In the genomic region with DNA sequence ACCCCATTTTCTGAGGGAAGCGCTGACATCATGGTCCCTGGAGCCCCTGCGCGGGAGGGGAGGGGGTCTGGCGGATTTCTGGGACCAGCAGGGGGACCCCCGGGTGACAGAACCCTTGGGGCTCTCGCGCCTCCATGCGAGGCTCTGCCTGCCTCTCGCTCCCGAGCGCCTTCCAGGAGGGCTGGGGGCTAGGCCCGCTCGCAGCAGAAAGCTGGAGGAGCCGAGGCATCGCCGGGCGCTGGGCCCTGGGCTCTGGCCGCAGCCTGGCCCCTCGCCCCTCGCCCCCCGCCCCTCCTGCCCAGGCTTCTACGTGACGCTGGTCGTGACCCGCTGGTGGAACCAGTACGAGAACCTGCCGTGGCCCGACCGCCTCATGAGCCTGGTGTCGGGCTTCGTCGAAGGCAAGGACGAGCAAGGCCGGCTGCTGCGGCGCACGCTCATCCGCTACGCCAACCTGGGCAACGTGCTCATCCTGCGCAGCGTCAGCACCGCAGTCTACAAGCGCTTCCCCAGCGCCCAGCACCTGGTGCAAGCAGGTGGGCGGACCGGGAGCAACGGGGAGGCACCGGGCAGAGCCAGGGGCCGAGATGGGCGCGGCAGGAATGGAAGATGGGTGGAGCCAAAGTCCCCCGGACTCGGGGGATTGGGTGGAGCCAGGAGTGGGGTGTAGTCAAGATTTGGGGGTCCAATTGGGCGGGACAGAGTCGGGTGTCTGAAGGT, we compare ENCODE assay signal across 10 cellular contexts. TPM values are rescaled to one million over a fixed set of nuclear protein-coding genes. Genes with fewer than 3 reads are reported as not detected.
A peak's percentile ranks its signal among the peaks of the same experiment; 100 is the strongest.
DNase-seq lines count a peak whose midpoint lies in the region; ATAC-seq, FAIRE-seq and TF ChIP-seq lines count a peak whose summit lies in the region.
"Had no signal": no experiment of that assay in that cellular context is flagged by ENCODE, and none has a peak within 500 bp of the region (broad histone marks: within the 10 kb centered on the region; RNA-seq: fewer than 3 reads in every experiment).

No MANE protein-coding gene starts in this region.

- H3K4me2 ChIP-seq in GM23248 (ENCODE audit: unreplicated experiment) = peak overlapping the region; percentile 79
- H3K4me2 ChIP-seq: KMS-11 had no signal

- peak; percentile 67 for DNase-seq in GM23248
- DNase-seq in right cardiac atrium = peak; percentile 57 to 78 (median 78)
- no peak for DNase-seq in sigmoid colon
- DNase-seq in HTR-8/SVneo (ENCODE audit: insufficient read length, low spot score) = no peak
- no peak for DNase-seq in amniotic stem cell (lab: John Stamatoyannopoulos, UW)

- H3K4me3 Mint-ChIP-seq in activated naive CD4-positive, alpha-beta T cell treated with anti-CD3 and anti-CD28 coated beads, Interleukin-2, amount 50 U/mL, for 24 hours = peak overlapping the region; percentile 33

- H3K4me3 ChIP-seq in GM23248 (peak overlapping the region; percentile 61), right cardiac atrium (ENCODE audit: low read length) (peak overlapping the region; percentile 31), sigmoid colon (peak overlapping the region; percentile 33 to 53 (median 40))

- TF ChIP-seq CTCF in sigmoid colon (IDR thresholded peaks at IDR 0.05) = no peak

- no peaks in the 10 kb centered on the region for H3K27me3 ChIP-seq in GM23248 (replicated peaks; ENCODE audit: insufficient read depth)
- H3K27me3 ChIP-seq in right cardiac atrium (ENCODE audit: control insufficient read depth, insufficient read depth) = no peaks in the 10 kb centered on the region
- H3K27me3 ChIP-seq in sigmoid colon = peaks cover 0 to 4% (median 0%) of the 10 kb centered on the region in 3 donors

- no peaks in the 10 kb centered on the region for H3K9me3 Mint-ChIP-seq in activated naive CD4-positive, alpha-beta T cell treated with anti-CD3 and anti-CD28 coated beads, Interleukin-2, amount 50 U/mL, for 24 hours

- H3K4me1 ChIP-seq in GM23248 (ENCODE audit: insufficient read depth) (peaks cover 6% of the 10 kb centered on the region), right cardiac atrium (ENCODE audit: control insufficient read depth, insufficient read depth, low read length) (peaks cover under 1% of the 10 kb centered on the region), sigmoid colon (peaks cover 0 to 22% (median 18%) of the 10 kb centered on the region in 4 donors)

- peak overlapping the region; percentile 82 for H3K9ac ChIP-seq in GM23248
- H3K9ac ChIP-seq: KMS-11 had no signal

- in situ Hi-C loops in GM23248 (cut with MboI) = no loop called here

- H3K36me3 Mint-ChIP-seq in activated naive CD4-positive, alpha-beta T cell treated with anti-CD3 and anti-CD28 coated beads, Interleukin-2, amount 50 U/mL, for 24 hours = no peaks in the 10 kb centered on the region

- FAIRE-seq in HTR-8/SVneo (lab: Jason Lieb, UNC) = no peak
- FAIRE-seq: islet of Langerhans had no signal

- H3K36me3 ChIP-seq in GM23248 (ENCODE audit: low read depth) = 0 out of 2 replicates have a peak, but pooled peaks cover 4% of the 10 kb centered on the region
- peaks cover 0 to 11% (median 0%) of the 10 kb centered on the region in 4 donors for H3K36me3 ChIP-seq in sigmoid colon

- TF ChIP-seq POLR2A in sigmoid colon (IDR thresholded peaks at IDR 0.05) = no peak

- no peaks in the 10 kb centered on the region for H3K9me2 ChIP-seq in GM23248 (ENCODE audit: insufficient read depth)

- H3K27ac ChIP-seq in GM23248 (peak overlapping the region; percentile 78), right cardiac atrium (ENCODE audit: low read length) (peak overlapping the region; percentile 8), sigmoid colon (peak overlapping the region; percentile 61 to 81 (median 72))
- H3K27ac ChIP-seq: KMS-11 had no signal

- H3K27ac Mint-ChIP-seq in activated naive CD4-positive, alpha-beta T cell treated with anti-CD3 and anti-CD28 coated beads, Interleukin-2, amount 50 U/mL, for 24 hours = no peak overlapping the region

- peaks cover 2% of the 10 kb centered on the region for H3K27me3 Mint-ChIP-seq in activated naive CD4-positive, alpha-beta T cell treated with anti-CD3 and anti-CD28 coated beads, Interleukin-2, amount 50 U/mL, for 24 hours

- no peak for TF ChIP-seq EP300 in sigmoid colon (IDR thresholded peaks at IDR 0.05)

- H3K9me3 ChIP-seq in GM23248 (ENCODE audit: low read depth) = no peaks in the 10 kb centered on the region
- no peaks in the 10 kb centered on the region for H3K9me3 ChIP-seq in right cardiac atrium (ENCODE audit: control insufficient read depth, low read length)
- H3K9me3 ChIP-seq in sigmoid colon = no peaks in the 10 kb centered on the region

- 4 to 10% methylated on average over 40 to 46 of the region's 56 CpGs for WGBS in GM23248 (ENCODE audit: low coverage in 1 of 2, low lambda C conversion rate in 2 of 2, missing lambda C conversion rate in 2 of 2), 2 experiments
- WGBS in right cardiac atrium = 5% methylated on average over 56 of the region's 56 CpGs
- 7% methylated on average over 56 of the region's 56 CpGs for WGBS in sigmoid colon, 2 donors

- H3K4me1 Mint-ChIP-seq in activated naive CD4-positive, alpha-beta T cell treated with anti-CD3 and anti-CD28 coated beads, Interleukin-2, amount 50 U/mL, for 24 hours = peaks cover 5% of the 10 kb centered on the region

- intact Hi-C loops in right cardiac atrium (cut with DNase I) (loop anchor here in 1 of 4 donors (10.0 kb wide), 1 partner anchor 99 kb away; no protein-coding TSS in a partner anchor), sigmoid colon (cut with DNase I) (no loop called here)

- peaks cover 14% of the 10 kb centered on the region for H3F3A ChIP-seq in GM23248 (ENCODE audit: insufficient read depth)

- no peaks in the 10 kb centered on the region for H4K20me1 ChIP-seq in GM23248 (ENCODE audit: insufficient read depth)

- ATAC-seq in right cardiac atrium (peak; percentile 47 to 52), HG02588 (IDR thresholded peaks at IDR 0.05; ENCODE audit: unreplicated experiment) (no peak), HG02840 (IDR thresholded peaks at IDR 0.05; ENCODE audit: low FRiP score, unreplicated experiment) (no peak)

- H3K79me2 ChIP-seq in GM23248 (ENCODE audit: insufficient read depth) = no peaks in the 10 kb centered on the region

- H2AFZ ChIP-seq in GM23248 = peak overlapping the region; percentile 80

RNA-seq across cellular contexts. Expression of gene BEST1, which starts 5.4 kb away (rescaled TPM):
- total RNA-seq in GM23248 (2014; rRNA removed; shearing (Covaris generic)) = 4.7 and 5.1 TPM in 2 replicates
- 3.1 and 3.9 TPM in 2 replicates for polyA plus RNA-seq in GM23248 (2016; fragmentation: Nextera tagmentation; extraction: Ambion mirVana)
- total RNA-seq in right cardiac atrium = 1 to 10 TPM; 2.9 to 4.6 (median 3.2) TPM
- 4.6 TPM for polyA plus RNA-seq in right cardiac atrium
- total RNA-seq in sigmoid colon = 1 to 10 TPM in 3 of 4 donors, under 1 TPM in 1; 0.83 to 5.3 (median 3.3) TPM
- 1 to 10 TPM; 3.2 to 9.6 (median 7.6) TPM for polyA plus RNA-seq in sigmoid colon

RNA-seq across cellular contexts. Expression of gene FTH1, which starts 11.9 kb away (rescaled TPM):
- 393 and 473 TPM in 2 replicates for total RNA-seq in GM23248 (2014; rRNA removed; shearing (Covaris generic))
- polyA plus RNA-seq in GM23248 (2016; fragmentation: Nextera tagmentation; extraction: Ambion mirVana) = 10,305 and 10,611 TPM in 2 replicates
- total RNA-seq in right cardiac atrium = 1,000 to 10,000 TPM; 2,632 to 3,447 (median 3,097) TPM
- polyA plus RNA-seq in right cardiac atrium = 3,090 TPM
- 1,000 to 10,000 TPM; 1,709 to 2,375 (median 1,954) TPM for total RNA-seq in sigmoid colon
- over 10,000 TPM in 2 of 3 donors, 1,000 to 10,000 TPM in 1; 6,007 to 20,022 (median 13,142) TPM for polyA plus RNA-seq in sigmoid colon

RNA-seq across cellular contexts. Expression of gene RAB3IL1, which starts 38.2 kb away (rescaled TPM):
- 6.6 and 7.5 TPM in 2 replicates for total RNA-seq in GM23248 (2014; rRNA removed; shearing (Covaris generic))
- polyA plus RNA-seq in GM23248 (2016; fragmentation: Nextera tagmentation; extraction: Ambion mirVana) = 2.8 and 3.3 TPM in 2 replicates
- total RNA-seq in right cardiac atrium = 10 to 100 TPM; 12.0 to 18.9 (median 14.9) TPM
- 9.7 TPM for polyA plus RNA-seq in right cardiac atrium
- total RNA-seq in sigmoid colon = 10 to 100 TPM; 12.1 to 23.7 (median 19.6) TPM
- 10 to 100 TPM in 1 of 3 donors, 1 to 10 TPM in 2; 5.1 to 21.6 (median 7.0) TPM for polyA plus RNA-seq in sigmoid colon

Comparison
In these comparisons a context has a peak if more than half of its experiments do, and no peak if none do; other contexts are left out.
1. DNase-seq: peak in GM23248 (single experiment) and right cardiac atrium (3 of 3); none in sigmoid colon (single experiment), HTR-8/SVneo (single experiment) and amniotic stem cell (single experiment).
2. H3K27ac ChIP-seq: peak in every context shown above with its lines; median percentile 78 in GM23248; 72 in sigmoid colon; 8 in right cardiac atrium.
3. ATAC-seq: peak in right cardiac atrium (2 of 2); none in HG02588 (single experiment) and HG02840 (single experiment).
4. Peak in every context shown above with its lines, with median percentiles within 50 percentile points of each other: H3K4me3 ChIP-seq.